ENCODE assay signal across 1 cellular context in genomic region chr3:38136807-38137614, GRCh38.
TF ChIP-seq lines count a peak whose summit lies in the region.

Gene ACAA1 (minus strand): TSS chr3:38137127. CDS start chr3:38137035, 92 bp downstream.

TF ChIP-seq in HepG2, 621 proteins besides CTCF, POLR2A, EP300 and RAD21 (continued from another document and continues in another):
- TF ChIP-seq PATZ1 (CRISPR knock-in tag; IDR thresholded peaks at IDR 0.05) (peak; percentile 32; the same call in 1 of the 2 replicates), CENPT (CRISPR knock-in tag; IDR thresholded peaks at IDR 0.05; ENCODE audit: low read depth) (peak; percentile 73; the same call in 1 of the 2 replicates), ZNF337 (CRISPR knock-in tag; IDR thresholded peaks at IDR 0.05; ENCODE audit: borderline replicate concordance, low read depth) (0 out of 2 replicates have a peak, but pooled peaks have one; percentile 80), ZNF574 (CRISPR knock-in tag; IDR thresholded peaks at IDR 0.05) (peak; percentile 31), ZNF7 (CRISPR knock-in tag; IDR thresholded peaks at IDR 0.05) (0 out of 2 replicates have a peak, but pooled peaks have one; percentile 13), ISL2 (CRISPR knock-in tag; IDR thresholded peaks at IDR 0.05) (no peak), CAMTA2 (CRISPR knock-in tag; IDR thresholded peaks at IDR 0.05; ENCODE audit: borderline replicate concordance) (0 out of 2 replicates have a peak, but pooled peaks have one; percentile 33), BORCS8-MEF2B (CRISPR knock-in tag; IDR thresholded peaks at IDR 0.05) (peak; percentile 69; the same call in 1 of the 2 replicates), NFE2 (CRISPR knock-in tag; IDR thresholded peaks at IDR 0.05) (no peak), SAP130 (CRISPR knock-in tag; IDR thresholded peaks at IDR 0.05; ENCODE audit: low read depth) (peak; percentile 88), ARID4A (CRISPR knock-in tag; IDR thresholded peaks at IDR 0.05; ENCODE audit: borderline replicate concordance) (peak; percentile 88), GABPB1 (CRISPR knock-in tag; IDR thresholded peaks at IDR 0.05) (peak; percentile 80), FOXM1 (CRISPR knock-in tag; IDR thresholded peaks at IDR 0.05) (no peak), ZBTB42 (CRISPR knock-in tag; IDR thresholded peaks at IDR 0.05) (no peak), ZNF607 (CRISPR knock-in tag; IDR thresholded peaks at IDR 0.05; ENCODE audit: borderline replicate concordance) (peak; percentile 57), KLF16 (CRISPR knock-in tag; IDR thresholded peaks at IDR 0.05) (peak in 1 of 2 experiments; percentile 59; a peak in 2 of 4 replicates), ZNF713 (CRISPR knock-in tag; IDR thresholded peaks at IDR 0.05) (no peak), ZBTB3 (CRISPR knock-in tag; IDR thresholded peaks at IDR 0.05; ENCODE audit: borderline replicate concordance, low read depth) (0 out of 2 replicates have a peak, but pooled peaks have one; percentile 58), ZBTB2 (CRISPR knock-in tag; IDR thresholded peaks at IDR 0.05; ENCODE audit: low read depth) (0 out of 2 replicates have a peak, but pooled peaks have one; percentile 7), FOXK2 (IDR thresholded peaks at IDR 0.05) (peak; percentile 50; the same call in 1 of the 2 replicates), RXRA (CRISPR knock-in tag; IDR thresholded peaks at IDR 0.05) (no peak), PAWR (CRISPR knock-in tag; IDR thresholded peaks at IDR 0.05; ENCODE audit: borderline replicate concordance) (no peak), DZIP1 (CRISPR knock-in tag; IDR thresholded peaks at IDR 0.05) (peak; percentile 36; the same call in 1 of the 2 replicates), FOXC1 (CRISPR knock-in tag; IDR thresholded peaks at IDR 0.05; ENCODE audit: borderline replicate concordance) (peak; percentile 72; the same call in 1 of the 2 replicates), ZHX2 (IDR thresholded peaks at IDR 0.05; ENCODE audit: low read depth) (no peak), ZHX2 (CRISPR knock-in tag; IDR thresholded peaks at IDR 0.05; ENCODE audit: borderline replicate concordance) (no peak), FOXO1 (CRISPR knock-in tag; IDR thresholded peaks at IDR 0.05) (peak; percentile 60), ZNF546 (CRISPR knock-in tag; conservative IDR thresholded peaks at IDR 0.05) (peak; percentile 86), STAT6 (CRISPR knock-in tag; IDR thresholded peaks at IDR 0.05; ENCODE audit: borderline replicate concordance) (peak; percentile 46; the same call in 1 of the 2 replicates)
